In genomic region chr13:73721571-73721970, GRCh38 we compare ENCODE assay signal across 25 cellular contexts.
A peak's percentile ranks its signal among the peaks of the same experiment; 100 is the strongest.
DNase-seq lines count a peak whose midpoint lies in the region; ATAC-seq, FAIRE-seq and TF ChIP-seq lines count a peak whose summit lies in the region.
"Had no signal": no experiment of that assay in that cellular context is flagged by ENCODE, and none has a peak within 500 bp of the region (broad histone marks: within the 10 kb centered on the region; RNA-seq: fewer than 3 reads in every experiment).

No MANE protein-coding gene starts in this region.

- no peak overlapping the region for H3K4me2 ChIP-seq in smooth muscle cell

- H3K79me2 ChIP-seq in smooth muscle cell (ENCODE audit: low read depth): no peaks in the 10 kb centered on the region

- DNase-seq in activated CD4-positive, alpha-beta T cell treated with anti-CD3 and anti-CD28 coated beads, Interleukin-2, amount 10 ng/mL, durations not matched to agents 7 days and 5 days: no peak
- DNase-seq in activated CD4-positive, alpha-beta T cell treated with anti-CD3 and anti-CD28 coated beads, Interleukin-2, amount 50 U/mL, for 1 hour: no peak
- DNase-seq in smooth muscle cell (lab: John Stamatoyannopoulos, UW; ENCODE audit: unreplicated experiment) (no peak), pancreas (no peak), KG1 (lab: John Stamatoyannopoulos, UW) (no peak)
- DNase-seq: activated CD4-positive, alpha-beta memory T cell treated with anti-CD3 and anti-CD28 coated beads for 36 hours; activated naive CD4-positive, alpha-beta T cell treated with anti-CD3 and anti-CD28 coated beads, Interleukin-2, amount 10 ng/mL, durations not matched to agents 7 days and 5 days; C1 segment of cervical spinal cord; Calu3; DND-41; dorsolateral prefrontal cortex; lower lobe of right lung; NCI-H2029; tibial artery had no signal

- peak overlapping the region; percentile 50 for H3K27ac Mint-ChIP-seq in activated CD4-positive, alpha-beta T cell treated with anti-CD3 and anti-CD28 coated beads, Interleukin-2, amount 10 ng/mL, durations not matched to agents 7 days and 5 days
- peak overlapping the region; percentile 28 for H3K27ac Mint-ChIP-seq in activated T-helper 17 cell treated with anti-CD3 and anti-CD28 coated beads, Interleukin-2, amount 50 U/mL, for 72 hours
- H3K27ac Mint-ChIP-seq: activated CD4-positive, alpha-beta memory T cell treated with anti-CD3 and anti-CD28 coated beads for 36 hours; activated naive CD4-positive, alpha-beta T cell treated with anti-CD3 and anti-CD28 coated beads, Interleukin-2, amount 10 ng/mL, durations not matched to agents 7 days and 5 days; activated T-helper 1 cell treated with anti-CD3 and anti-CD28 coated beads, Interleukin-12 subunit alpha, Interleukin-12 subunit beta, Interleukin-2, Interleukin-4 antibody, amounts not matched to agents 30 ng/mL and 10 ng/mL and 1 ng/mL, durations not matched to agents 14 hours and 24 hours and 36 hours; nephron had no signal

- H3K27ac ChIP-seq in smooth muscle cell (ENCODE audit: low read depth): peak overlapping the region; percentile 23
- no peak overlapping the region for H3K27ac ChIP-seq in pancreas
- H3K27ac ChIP-seq: 22Rv1, brain microvascular endothelial cell, dorsolateral prefrontal cortex, lower lobe of right lung, SK-N-MC, tibial artery had no signal

- POLR2A ChIA-PET in activated CD4-positive, alpha-beta T cell treated with anti-CD3 and anti-CD28 coated beads, Interleukin-2, amount 10 ng/mL, durations not matched to agents 7 days and 5 days (lab: Charles Lee): no interaction called here

- H3K4me1 ChIP-seq in smooth muscle cell (ENCODE audit: low read depth) (no peaks in the 10 kb centered on the region), pancreas (peaks cover 3 to 14% (median 4%) of the 10 kb centered on the region in 3 donors)

- H4K20me1 ChIP-seq in smooth muscle cell (ENCODE audit: low read depth): no peaks in the 10 kb centered on the region

- H3K9me3 ChIP-seq in smooth muscle cell (replicated peaks; ENCODE audit: low read depth) (no peaks in the 10 kb centered on the region), pancreas (no peaks in the 10 kb centered on the region)
- H3K9me3 ChIP-seq: HAP-1, lower lobe of right lung, tibial artery had no signal

- CTCF ChIA-PET in activated CD4-positive, alpha-beta T cell treated with anti-CD3 and anti-CD28 coated beads, Interleukin-2, amount 10 ng/mL, durations not matched to agents 7 days and 5 days (lab: Charles Lee): interaction anchor here (0.6 kb wide), 2 partner anchors 12 to 1768 kb away, joined by 3 read pairs; no protein-coding TSS in a partner anchor

- H2AFZ ChIP-seq in smooth muscle cell (ENCODE audit: low read depth): no peak overlapping the region

- H3K27me3 ChIP-seq in smooth muscle cell (ENCODE audit: low read depth) (no peaks in the 10 kb centered on the region), pancreas (no peaks in the 10 kb centered on the region)
- H3K27me3 ChIP-seq: brain microvascular endothelial cell, dorsolateral prefrontal cortex, tibial artery had no signal

- H3K36me3 Mint-ChIP-seq in activated CD4-positive, alpha-beta T cell treated with anti-CD3 and anti-CD28 coated beads, Interleukin-2, amount 10 ng/mL, durations not matched to agents 7 days and 5 days (ENCODE audit: low read depth): peaks cover 13% of the 10 kb centered on the region
- H3K36me3 Mint-ChIP-seq in activated T-helper 17 cell treated with anti-CD3 and anti-CD28 coated beads, Interleukin-2, amount 50 U/mL, for 72 hours (ENCODE audit: low read depth): peaks cover 5% of the 10 kb centered on the region

- peak; percentile 3 for ATAC-seq in HG02938 (IDR thresholded peaks at IDR 0.05; ENCODE audit: unreplicated experiment)
- ATAC-seq in activated T-helper 17 cell treated with anti-CD3 and anti-CD28 coated beads, Interleukin-2, amount 50 U/mL, for 72 hours (replicated peaks): no peak
- no peak for ATAC-seq in GM21367 (IDR thresholded peaks at IDR 0.05; ENCODE audit: unreplicated experiment)
- no peak for ATAC-seq in pancreas
- ATAC-seq: K562, lower lobe of right lung had no signal

- peaks cover 29% of the 10 kb centered on the region for H3K4me1 Mint-ChIP-seq in activated CD4-positive, alpha-beta T cell treated with anti-CD3 and anti-CD28 coated beads, Interleukin-2, amount 10 ng/mL, durations not matched to agents 7 days and 5 days
- peaks cover 28% of the 10 kb centered on the region for H3K4me1 Mint-ChIP-seq in activated T-helper 17 cell treated with anti-CD3 and anti-CD28 coated beads, Interleukin-2, amount 50 U/mL, for 72 hours

- H3K4me3 Mint-ChIP-seq in activated CD4-positive, alpha-beta T cell treated with anti-CD3 and anti-CD28 coated beads, Interleukin-2, amount 10 ng/mL, durations not matched to agents 7 days and 5 days: no peak overlapping the region
- H3K4me3 Mint-ChIP-seq in activated T-helper 17 cell treated with anti-CD3 and anti-CD28 coated beads, Interleukin-2, amount 50 U/mL, for 72 hours: no peak overlapping the region
- H3K4me3 Mint-ChIP-seq: activated CD4-positive, alpha-beta memory T cell treated with anti-CD3 and anti-CD28 coated beads for 36 hours; activated naive CD4-positive, alpha-beta T cell treated with anti-CD3 and anti-CD28 coated beads, Interleukin-2, amount 10 ng/mL, durations not matched to agents 7 days and 5 days; activated T-helper 1 cell treated with anti-CD3 and anti-CD28 coated beads, Interleukin-12 subunit alpha, Interleukin-12 subunit beta, Interleukin-2, Interleukin-4 antibody, amounts not matched to agents 30 ng/mL and 10 ng/mL and 1 ng/mL, durations not matched to agents 14 hours and 24 hours and 36 hours; nephron had no signal

- TF ChIP-seq CTCF in smooth muscle cell (IDR thresholded peaks at IDR 0.05; ENCODE audit: borderline replicate concordance, insufficient read depth, poor library complexity, severe bottlenecking) (no peak), pancreas (IDR thresholded peaks at IDR 0.05) (no peak)

- no peak for FAIRE-seq in pancreas (lab: Jason Lieb, UNC)
- FAIRE-seq: frontal cortex, K562 had no signal

- intact Hi-C loops in pancreas (cut with DNase I): no loop called here

- H3K9ac ChIP-seq in smooth muscle cell (ENCODE audit: low read depth): no peak overlapping the region

- 94% methylated on average over 4 of the region's 4 CpGs for WGBS in smooth muscle cell (ENCODE audit: low lambda C conversion rate)
- 97 to 99% methylated on average over 4 of the region's 4 CpGs for WGBS in pancreas, 2 donors

- H3K36me3 ChIP-seq in smooth muscle cell (ENCODE audit: low read depth) (no peaks in the 10 kb centered on the region), pancreas (no peaks in the 10 kb centered on the region)
- H3K36me3 ChIP-seq: brain microvascular endothelial cell, HAP-1, lower lobe of right lung, tibial artery had no signal

- no peaks in the 10 kb centered on the region for H3K9me3 Mint-ChIP-seq in activated CD4-positive, alpha-beta T cell treated with anti-CD3 and anti-CD28 coated beads, Interleukin-2, amount 10 ng/mL, durations not matched to agents 7 days and 5 days
- no peaks in the 10 kb centered on the region for H3K9me3 Mint-ChIP-seq in activated T-helper 17 cell treated with anti-CD3 and anti-CD28 coated beads, Interleukin-2, amount 50 U/mL, for 72 hours
- H3K9me3 Mint-ChIP-seq: activated CD4-positive, alpha-beta memory T cell treated with anti-CD3 and anti-CD28 coated beads for 36 hours; activated naive CD4-positive, alpha-beta T cell treated with anti-CD3 and anti-CD28 coated beads, Interleukin-2, amount 10 ng/mL, durations not matched to agents 7 days and 5 days; activated T-helper 1 cell treated with anti-CD3 and anti-CD28 coated beads, Interleukin-12 subunit alpha, Interleukin-12 subunit beta, Interleukin-2, Interleukin-4 antibody, amounts not matched to agents 30 ng/mL and 10 ng/mL and 1 ng/mL, durations not matched to agents 14 hours and 24 hours and 36 hours; nephron had no signal

- H3F3A ChIP-seq in smooth muscle cell (ENCODE audit: low read depth): no peaks in the 10 kb centered on the region

- H3K27me3 Mint-ChIP-seq in activated CD4-positive, alpha-beta T cell treated with anti-CD3 and anti-CD28 coated beads, Interleukin-2, amount 10 ng/mL, durations not matched to agents 7 days and 5 days: no peaks in the 10 kb centered on the region
- H3K27me3 Mint-ChIP-seq in activated T-helper 17 cell treated with anti-CD3 and anti-CD28 coated beads, Interleukin-2, amount 50 U/mL, for 72 hours: no peaks in the 10 kb centered on the region
- H3K27me3 Mint-ChIP-seq: activated CD4-positive, alpha-beta memory T cell treated with anti-CD3 and anti-CD28 coated beads for 36 hours; activated naive CD4-positive, alpha-beta T cell treated with anti-CD3 and anti-CD28 coated beads, Interleukin-2, amount 10 ng/mL, durations not matched to agents 7 days and 5 days had no signal

- H3K4me3 ChIP-seq in smooth muscle cell (no peak overlapping the region), pancreas (no peak overlapping the region)
- H3K4me3 ChIP-seq: dorsolateral prefrontal cortex, HAP-1, K562, lower lobe of right lung, SK-N-MC, tibial artery had no signal
